In genomic region chr3:63842127-63842526, GRCh38 we compare ENCODE assay signal across 27 cellular contexts.
"Had no signal": no experiment of that assay in that cellular context is flagged by ENCODE, and none has a peak within 500 bp of the region (broad histone marks: within the 10 kb centered on the region; RNA-seq: fewer than 3 reads in every experiment).

No MANE protein-coding gene starts in this region.

- DNase-seq: stimulated activated CD4-positive, alpha-beta T cell treated with anti-CD3 and anti-CD28 coated beads, Interleukin-2, amount 100 ng/mL, for 48 hours; stimulated activated CD4-positive, alpha-beta T cell treated with anti-CD3 and anti-CD28 coated beads, Interleukin-4, amount 100 ng/mL, for 1 hour; stimulated activated CD4-positive, alpha-beta T cell treated with anti-CD3 and anti-CD28 coated beads, Interleukin-4, amount 100 ng/mL, for 24 hours; stimulated activated CD4-positive, alpha-beta T cell treated with anti-CD3 and anti-CD28 coated beads, Interleukin-4, amount 100 ng/mL, for 4 hours; stimulated activated CD8-positive, alpha-beta memory T cell treated with anti-CD3 and anti-CD28 coated beads, Interleukin-4, amount 100 ng/mL, for 48 hours; stimulated activated naive CD4-positive, alpha-beta T cell; stimulated activated naive CD4-positive, alpha-beta T cell treated with Interleukin-2 at 50 U/mL for 16 hours; stimulated activated naive CD8-positive, alpha-beta T cell treated with anti-CD3 and anti-CD28 coated beads, Interleukin-15, amount 100 ng/mL, for 72 hours; stimulated activated naive CD8-positive, alpha-beta T cell treated with anti-CD3 and anti-CD28 coated beads, Interleukin-15, Interleukin-2, amounts not matched to agents 100 U/mL and 50 U/mL, for 24 hours; stomach; substantia nigra; testis; thyroid gland; tibial artery; transverse colon; trophoblast cell; upper lobe of left lung; upper lobe of right lung; uterus had no signal

- H3K9me3 Mint-ChIP-seq: stimulated activated effector memory CD8-positive, alpha-beta T cell treated with anti-CD3 and anti-CD28 coated beads, Interleukin-12 subunit alpha, Interleukin-12 subunit beta, amount 100 ng/mL, for 72 hours; stimulated activated memory B cell treated with anti-CD40 and anti-IgM and Interleukin-4, amounts not matched to agents 10 μg/mL and 1 μg/mL and 100 μg/mL, for 72 hours; stimulated activated naive CD8-positive, alpha-beta T cell treated with anti-CD3 and anti-CD28 coated beads, Interleukin-15, amount 100 ng/mL, for 72 hours; stimulated activated naive CD8-positive, alpha-beta T cell treated with anti-CD3 and anti-CD28 coated beads, Interleukin-15, Interleukin-2, amounts not matched to agents 100 ng/mL and 50 ng/mL, for 24 hours; type B pancreatic cell had no signal

- H3K4me3 Mint-ChIP-seq: stimulated activated effector memory CD8-positive, alpha-beta T cell treated with anti-CD3 and anti-CD28 coated beads, Interleukin-12 subunit alpha, Interleukin-12 subunit beta, amount 100 ng/mL, for 72 hours; stimulated activated memory B cell treated with anti-CD40 and anti-IgM and Interleukin-4, amounts not matched to agents 10 μg/mL and 1 μg/mL and 100 μg/mL, for 72 hours; stimulated activated naive CD8-positive, alpha-beta T cell treated with anti-CD3 and anti-CD28 coated beads, Interleukin-15, amount 100 ng/mL, for 72 hours; stimulated activated naive CD8-positive, alpha-beta T cell treated with anti-CD3 and anti-CD28 coated beads, Interleukin-15, Interleukin-2, amounts not matched to agents 100 ng/mL and 50 ng/mL, for 24 hours; type B pancreatic cell had no signal

- H3K36me3 ChIP-seq: stomach, suprapubic skin, thoracic aorta, thyroid gland, tibial artery, tibial nerve, transverse colon, upper lobe of left lung, upper lobe of right lung, vagina had no signal

- H3K4me3 ChIP-seq: stomach, suprapubic skin, testis, thoracic aorta, thyroid gland, tibial artery, tibial nerve, transverse colon, upper lobe of left lung, upper lobe of right lung, uterus, vagina had no signal

- H3K27ac ChIP-seq: stomach, suprapubic skin, testis, thoracic aorta, thyroid gland, tibial artery, tibial nerve, transverse colon, upper lobe of left lung, upper lobe of right lung, uterus, vagina had no signal

- H3K4me1 ChIP-seq: stomach, testis, tibial artery, transverse colon, upper lobe of right lung, uterus had no signal

- H3K27ac Mint-ChIP-seq: stimulated activated effector memory CD8-positive, alpha-beta T cell treated with anti-CD3 and anti-CD28 coated beads, Interleukin-12 subunit alpha, Interleukin-12 subunit beta, amount 100 ng/mL, for 72 hours; stimulated activated memory B cell treated with anti-CD40 and anti-IgM and Interleukin-4, amounts not matched to agents 10 μg/mL and 1 μg/mL and 100 μg/mL, for 72 hours; stimulated activated naive CD8-positive, alpha-beta T cell treated with anti-CD3 and anti-CD28 coated beads, Interleukin-15, amount 100 ng/mL, for 72 hours; stimulated activated naive CD8-positive, alpha-beta T cell treated with anti-CD3 and anti-CD28 coated beads, Interleukin-15, Interleukin-2, amounts not matched to agents 100 ng/mL and 50 ng/mL, for 24 hours; type B pancreatic cell had no signal

- H3K9me3 ChIP-seq: stomach, suprapubic skin, testis, thoracic aorta, thyroid gland, tibial artery, tibial nerve, transverse colon, upper lobe of left lung, upper lobe of right lung, uterus, vagina had no signal

- ATAC-seq: stimulated activated effector memory CD8-positive, alpha-beta T cell treated with anti-CD3 and anti-CD28 coated beads, Interleukin-12 subunit alpha, Interleukin-12 subunit beta, amount 100 ng/mL, for 72 hours; stimulated activated memory B cell treated with anti-CD40 and anti-IgM and Interleukin-4, amounts not matched to agents 10 μg/mL and 1 μg/mL and 100 μg/mL, for 72 hours; stimulated activated naive CD8-positive, alpha-beta T cell treated with anti-CD3 and anti-CD28 coated beads, Interleukin-15, amount 100 ng/mL, for 72 hours; stimulated activated naive CD8-positive, alpha-beta T cell treated with anti-CD3 and anti-CD28 coated beads, Interleukin-15, Interleukin-2, amounts not matched to agents 100 U/mL and 50 U/mL, for 24 hours; upper lobe of right lung had no signal

- H3K27me3 Mint-ChIP-seq: stimulated activated memory B cell treated with anti-CD40 and anti-IgM and Interleukin-4, amounts not matched to agents 10 μg/mL and 1 μg/mL and 100 μg/mL, for 72 hours; stimulated activated naive CD8-positive, alpha-beta T cell treated with anti-CD3 and anti-CD28 coated beads, Interleukin-15, amount 100 ng/mL, for 72 hours; stimulated activated naive CD8-positive, alpha-beta T cell treated with anti-CD3 and anti-CD28 coated beads, Interleukin-15, Interleukin-2, amounts not matched to agents 100 ng/mL and 50 ng/mL, for 24 hours; type B pancreatic cell had no signal

- H3K4me1 Mint-ChIP-seq: stimulated activated effector memory CD8-positive, alpha-beta T cell treated with anti-CD3 and anti-CD28 coated beads, Interleukin-12 subunit alpha, Interleukin-12 subunit beta, amount 100 ng/mL, for 72 hours had no signal
